24 cellular contexts compared by ENCODE assay signal in genomic region chr2:240518981-240519380, GRCh38.
"Had no signal": no experiment of that assay in that cellular context is flagged by ENCODE, and none has a peak within 500 bp of the region (broad histone marks: within the 10 kb centered on the region; RNA-seq: fewer than 3 reads in every experiment).

No MANE protein-coding gene starts in this region.

- DNase-seq: activated CD4-positive, alpha-beta T cell treated with anti-CD3 and anti-CD28 coated beads for 4 hours; activated CD4-positive, alpha-beta T cell treated with anti-CD3 and anti-CD28 coated beads, Interleukin-2, amount 50 U/mL, for 48 hours; activated CD4-positive, CD25-positive, alpha-beta regulatory T cell; activated gamma-delta T cell; cerebellar nuclear complex; foreskin melanocyte; immature natural killer cell; left ventricle myocardium inferior; midbrain; sigmoid colon; stimulated activated CD4-positive, alpha-beta T cell treated with anti-CD3 and anti-CD28 coated beads, Interleukin-4, amount 100 ng/mL, for 1 hour; stimulated activated naive CD4-positive, alpha-beta T cell; SW 1271; T-helper 17 cell; testis; trophoblast cell had no signal

- ATAC-seq: natural killer cell treated with Interleukin-12 subunit alpha and Interleukin-12 subunit beta and Interleukin-15 and Interleukin-18, amount 100 ng/mL, for 72 hours; T-helper 17 cell had no signal

- H3K27ac Mint-ChIP-seq: activated naive CD4-positive, alpha-beta T cell treated with anti-CD3 and anti-CD28 coated beads, Interleukin-2, amount 50 U/mL, for 24 hours; activated T-helper 1 cell treated with anti-CD3 and anti-CD28 coated beads, Interleukin-12 subunit alpha, Interleukin-12 subunit beta, Interleukin-2, Interleukin-4 antibody, amounts not matched to agents 30 ng/mL and 10 ng/mL and 1 ng/mL, durations not matched to agents 14 hours and 24 hours and 36 hours; natural killer cell treated with Interleukin-12 subunit alpha and Interleukin-12 subunit beta and Interleukin-15 and Interleukin-18, amount 100 ng/mL, for 72 hours; T-helper 17 cell had no signal

- H3K4me3 Mint-ChIP-seq: activated naive CD4-positive, alpha-beta T cell treated with anti-CD3 and anti-CD28 coated beads, Interleukin-2, amount 50 U/mL, for 24 hours; activated T-helper 1 cell treated with anti-CD3 and anti-CD28 coated beads, Interleukin-12 subunit alpha, Interleukin-12 subunit beta, Interleukin-2, Interleukin-4 antibody, amounts not matched to agents 30 ng/mL and 10 ng/mL and 1 ng/mL, durations not matched to agents 14 hours and 24 hours and 36 hours; immature natural killer cell; natural killer cell treated with Interleukin-12 subunit alpha and Interleukin-12 subunit beta and Interleukin-15 and Interleukin-18, amount 100 ng/mL, for 72 hours; T-helper 17 cell had no signal

- H3K27me3 Mint-ChIP-seq: activated naive CD4-positive, alpha-beta T cell treated with anti-CD3 and anti-CD28 coated beads, Interleukin-2, amount 50 U/mL, for 24 hours; T-helper 17 cell had no signal

- H3K9me3 Mint-ChIP-seq: activated naive CD4-positive, alpha-beta T cell treated with anti-CD3 and anti-CD28 coated beads, Interleukin-2, amount 50 U/mL, for 24 hours; immature natural killer cell; natural killer cell treated with Interleukin-12 subunit alpha and Interleukin-12 subunit beta and Interleukin-15 and Interleukin-18, amount 100 ng/mL, for 72 hours had no signal

- H3K9me3 ChIP-seq: adrenal gland, ascending aorta, neutrophil, sigmoid colon, testis had no signal

- H3K27ac ChIP-seq: adrenal gland, ascending aorta, left ventricle myocardium inferior, neutrophil, sigmoid colon, SK-N-MC, spleen, testis had no signal

- H3K27me3 ChIP-seq: adrenal gland, ascending aorta, testis had no signal

- H3K4me1 ChIP-seq: adrenal gland had no signal

- H3K36me3 ChIP-seq: adrenal gland had no signal

- H3K4me3 ChIP-seq: adrenal gland, SK-N-MC had no signal

- H3K36me3 Mint-ChIP-seq: natural killer cell treated with Interleukin-12 subunit alpha and Interleukin-12 subunit beta and Interleukin-15 and Interleukin-18, amount 100 ng/mL, for 72 hours had no signal
